Comparison of ENCODE assay signal across 11 cellular contexts in genomic region chr5:75067434-75067833, GRCh38. TPM values are rescaled to one million over a fixed set of nuclear protein-coding genes. Genes with fewer than 3 reads are reported as not detected.
"Had no signal": no experiment of that assay in that cellular context is flagged by ENCODE, and none has a peak within 500 bp of the region (broad histone marks: within the 10 kb centered on the region; RNA-seq: fewer than 3 reads in every experiment).

No MANE protein-coding gene starts in this region.

- H2AFZ ChIP-seq: GM23248 had no signal

- H3K9me3 ChIP-seq: HAP-1 had no signal

- H3K9me3 Mint-ChIP-seq: HFFc6 had no signal

- DNase-seq: GM23248, GOT3, H7, HFFc6, Kasumi-1, KG1 had no signal

- ATAC-seq: HCT116 had no signal

- H3K27ac Mint-ChIP-seq: HFFc6, IgD-negative memory B cell had no signal

- H3K9ac ChIP-seq: GM23248 had no signal

- H3K4me3 Mint-ChIP-seq: HFFc6, IgD-negative memory B cell had no signal

- H3K4me3 ChIP-seq: GM23248, HAP-1 had no signal

- H3K36me3 Mint-ChIP-seq: IgD-negative memory B cell had no signal

- H3K36me3 ChIP-seq: HAP-1 had no signal

- H3K27ac ChIP-seq: GM23248 had no signal

- FAIRE-seq: HTR-8/SVneo had no signal

RNA-seq across cellular contexts. Expression of gene GCNT4, which starts 15.1 kb away (rescaled TPM):
- total RNA-seq: HT-29 had no signal
